31 cellular contexts compared by ENCODE assay signal in the genomic region with DNA sequence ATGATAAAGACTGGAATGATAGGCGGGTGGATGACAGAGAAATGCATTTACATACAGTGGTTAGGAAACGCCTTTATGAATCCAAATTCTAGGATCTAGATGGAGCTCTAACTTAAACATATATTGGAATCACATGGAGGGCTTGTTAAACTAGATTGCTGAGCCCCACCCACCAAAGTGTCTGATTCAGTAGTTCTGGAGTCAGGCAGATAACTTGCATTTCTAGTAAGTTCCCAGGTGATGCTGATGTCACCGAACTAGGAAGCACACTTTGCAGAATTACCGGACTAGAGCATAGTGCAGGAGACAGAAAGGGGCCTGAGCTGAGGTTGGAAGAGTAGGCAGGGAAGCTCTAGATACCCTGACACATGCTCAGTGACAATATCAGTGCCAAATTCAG.
A peak's percentile ranks its signal among the peaks of the same experiment; 100 is the strongest.
DNase-seq lines count a peak whose midpoint lies in the region; ATAC-seq, FAIRE-seq and TF ChIP-seq lines count a peak whose summit lies in the region.
"Had no signal": no experiment of that assay in that cellular context is flagged by ENCODE, and none has a peak within 500 bp of the region (broad histone marks: within the 10 kb centered on the region; RNA-seq: fewer than 3 reads in every experiment).

No MANE protein-coding gene starts in this region.

- no peak overlapping the region for H2BK15ac ChIP-seq in neuronal stem cell (ENCODE audit: low read length)

- 0 out of 2 replicates have a peak, but pooled peaks have one; percentile 7 for TF ChIP-seq EP300 in K562 (IDR thresholded peaks at IDR 0.05; ENCODE audit: low read length)

- H2BK12ac ChIP-seq in neuronal stem cell (ENCODE audit: low read length), result no peak overlapping the region

- H2AK5ac ChIP-seq in neuronal stem cell (ENCODE audit: low read depth, low read length), result no peak overlapping the region

- TF ChIP-seq CTCF in K562 (IDR thresholded peaks at IDR 0.05 in 2 of 3, conservative IDR thresholded peaks at IDR 0.05 in 1 of 3; ENCODE audit: insufficient read depth in 2 of 3, low read depth in 1 of 3, low read length in 3 of 3), result no peak
- no peak for TF ChIP-seq CTCF in epithelial cell of esophagus (IDR thresholded peaks at IDR 0.05; ENCODE audit: insufficient read depth, low read depth, low read length, missing control alignments)

- H3K36me3 ChIP-seq in K562 (ENCODE audit: control insufficient read depth, insufficient read depth, low read length), result no peaks in the 10 kb centered on the region
- no peaks in the 10 kb centered on the region for H3K36me3 ChIP-seq in neuronal stem cell (replicated peaks in 1 of 2; ENCODE audit: control insufficient read depth in 2 of 2, insufficient read depth in 2 of 2, low read length in 2 of 2)
- H3K36me3 ChIP-seq: BE2C; BLaER1; BLaER1 treated with 17β-estradiol and CSF1 and Interleukin-3, amounts not matched to agents 10 nM and 100 nM had no signal

- in situ Hi-C loops in K562 (cut with MboI), result no loop called here

- H2BK120ac ChIP-seq in neuronal stem cell (ENCODE audit: low read depth, low read length), result no peak overlapping the region

- no peak for TF ChIP-seq POLR2A in K562 (conservative IDR thresholded peaks at IDR 0.05)

- H3K9me3 ChIP-seq in K562 (replicated peaks; ENCODE audit: control insufficient read depth, insufficient read depth, low read depth, low read length) (no peaks in the 10 kb centered on the region), neuronal stem cell (replicated peaks in 1 of 2; ENCODE audit: control insufficient read depth in 2 of 2, insufficient read depth in 1 of 2, low read depth in 1 of 2, low read length in 2 of 2) (no peaks in the 10 kb centered on the region)
- H3K9me3 ChIP-seq: A549; BE2C; BLaER1; BLaER1 treated with 17β-estradiol and CSF1 and Interleukin-3, amounts not matched to agents 10 nM and 100 nM; Caco-2 had no signal

- 7% methylated on average over 4 of the region's 4 CpGs for WGBS in K562 (ENCODE audit: insufficient coverage, low coverage, missing lambda C conversion rate)
- WGBS in neuronal stem cell (ENCODE audit: extremely low coverage in 2 of 2, insufficient read length in 2 of 2, insufficient replicate concordance in 1 of 2), 2 donors, result no CpG with 5 or more reads among the region's 4 CpGs

- BruUV-seq in K562 (replicated peaks; lab: Mats Ljungman, UMichigan), result no TSS peak

- H3K9ac ChIP-seq in K562 (ENCODE audit: insufficient read depth in 1 of 2, low read depth in 2 of 2, low read length in 2 of 2), result no peak overlapping the region
- H3K9ac ChIP-seq in neuronal stem cell (ENCODE audit: low read depth, low read length, poor library complexity), result no peak overlapping the region
- H3K9ac ChIP-seq: BLaER1; BLaER1 treated with 17β-estradiol and CSF1 and Interleukin-3, amounts not matched to agents 10 nM and 100 nM had no signal

- no peak overlapping the region for H3K14ac ChIP-seq in neuronal stem cell (ENCODE audit: low read length)

- H3K18ac ChIP-seq in neuronal stem cell (ENCODE audit: low read length), result no peak overlapping the region

- no peaks in the 10 kb centered on the region for H3K79me2 ChIP-seq in K562 (ENCODE audit: control insufficient read depth, insufficient read depth, low read length)

- intact Hi-C loops in K562 (cut with micrococcal nuclease), result no loop called here

- no peaks in the 10 kb centered on the region for H4K20me1 ChIP-seq in K562 (replicated peaks; ENCODE audit: control insufficient read depth, insufficient read depth, low read length)
- H4K20me1 ChIP-seq: BLaER1; BLaER1 treated with 17β-estradiol and CSF1 and Interleukin-3, amounts not matched to agents 10 nM and 100 nM had no signal

- H2BK5ac ChIP-seq in neuronal stem cell (ENCODE audit: low read length), result no peak overlapping the region

- H3K79me1 ChIP-seq in neuronal stem cell (ENCODE audit: low read depth, low read length), result no peaks in the 10 kb centered on the region

- no peak for TF ChIP-seq RAD21 in K562 (CRISPR knock-in tag; conservative IDR thresholded peaks at IDR 0.05 in 1 of 2, IDR thresholded peaks at IDR 0.05 in 1 of 2)

- H3K4ac ChIP-seq in neuronal stem cell (ENCODE audit: low read length), result no peak overlapping the region

- H3K4me3 ChIP-seq in K562, result no peak overlapping the region
- no peak overlapping the region for H3K4me3 ChIP-seq in epithelial cell of esophagus (ENCODE audit: low read length)
- no peak overlapping the region for H3K4me3 ChIP-seq in neuronal stem cell (ENCODE audit: low read length in 2 of 2)
- H3K4me3 ChIP-seq: A549; BLaER1; BLaER1 treated with 17β-estradiol and CSF1 and Interleukin-3, amounts not matched to agents 10 nM and 100 nM had no signal

- CTCF ChIA-PET in K562 (lab: Yijun Ruan, JAX; ENCODE audit: low intra/inter-chr PET ratio), result no interaction called here

- no peaks in the 10 kb centered on the region for H3K9me1 ChIP-seq in K562 (ENCODE audit: control insufficient read depth, insufficient read depth, low read length)

- no peak overlapping the region for H4K8ac ChIP-seq in neuronal stem cell (ENCODE audit: low read depth, low read length)

- H3K4me1 ChIP-seq in K562 (replicated peaks in 1 of 2; ENCODE audit: control insufficient read depth in 2 of 2, insufficient read depth in 2 of 2, low read length in 2 of 2) (no peaks in the 10 kb centered on the region; a peak in 1 of 5 replicates), neuronal stem cell (ENCODE audit: control insufficient read depth in 2 of 2, insufficient read depth in 1 of 2, low read depth in 1 of 2, low read length in 2 of 2) (no peaks in the 10 kb centered on the region)
- H3K4me1 ChIP-seq: A549; BE2C; BLaER1; BLaER1 treated with 17β-estradiol and CSF1 and Interleukin-3, amounts not matched to agents 10 nM and 100 nM; Caco-2 had no signal

- no peak for FAIRE-seq in K562 (lab: Jason Lieb, UNC)
- FAIRE-seq: A204.1, A549, D721Med had no signal

- H3K4me2 ChIP-seq in K562 (ENCODE audit: insufficient read depth, low read length) (no peak overlapping the region; the same call in 1 of the 2 replicates), neuronal stem cell (ENCODE audit: insufficient read depth, low read length, poor library complexity, severe bottlenecking) (no peak overlapping the region)
- H3K4me2 ChIP-seq: A549; BLaER1; BLaER1 treated with 17β-estradiol and CSF1 and Interleukin-3, amounts not matched to agents 10 nM and 100 nM had no signal

- no peak overlapping the region for H3K23ac ChIP-seq in neuronal stem cell (ENCODE audit: low read depth, low read length, poor library complexity)

- no peak overlapping the region for H2AFZ ChIP-seq in K562 (ENCODE audit: low read depth, low read length)
- no peak overlapping the region for H2AFZ ChIP-seq in neuronal stem cell (ENCODE audit: low read length)

- H4K91ac ChIP-seq in neuronal stem cell (ENCODE audit: low read depth, low read length, poor library complexity), result no peak overlapping the region

- H3K27me3 ChIP-seq in K562 (ENCODE audit: control insufficient read depth in 2 of 2, insufficient read depth in 2 of 2, low read length in 2 of 2) (no peaks in the 10 kb centered on the region), neuronal stem cell (ENCODE audit: control insufficient read depth in 3 of 3, insufficient read depth in 3 of 3, low read depth in 1 of 3, low read length in 3 of 3) (no peaks in the 10 kb centered on the region)
- H3K27me3 ChIP-seq: BE2C; BLaER1; BLaER1 treated with 17β-estradiol and CSF1 and Interleukin-3, amounts not matched to agents 10 nM and 100 nM had no signal

- H3K27ac ChIP-seq in K562 (ENCODE audit: extremely low read depth, low read depth, low read length), result no peak overlapping the region
- no peak overlapping the region for H3K27ac ChIP-seq in neuronal stem cell (replicated peaks; ENCODE audit: low read length)
- H3K27ac ChIP-seq: 22Rv1; A549; BLaER1; BLaER1 treated with 17β-estradiol and CSF1 and Interleukin-3, amounts not matched to agents 10 nM and 100 nM; C4-2B had no signal

- ATAC-seq in K562, result peak; percentile 63
- no peak for ATAC-seq in GM21825 (IDR thresholded peaks at IDR 0.05; ENCODE audit: unreplicated experiment)
- ATAC-seq: A549; CD8-positive, alpha-beta T cell had no signal

- POLR2A ChIA-PET in K562 (lab: Yijun Ruan, JAX), result no interaction called here

- peak in 1 of 4 experiments; percentile 41 for DNase-seq in K562 (ENCODE audit: extremely low read depth in 1 of 4, low spot score in 3 of 4)
- peak; percentile 10 for DNase-seq in epithelial cell of esophagus (ENCODE audit: low read depth)
- no peak for DNase-seq in neuronal stem cell (ENCODE audit: low spot score)
- DNase-seq: 8988T; ACHN; AML-193; BE2C; C1 segment of cervical spinal cord; Caco-2; Calu3; CD4-positive, alpha-beta memory T cell; CD4-positive, alpha-beta T cell; CD4-positive, CD25-positive, alpha-beta regulatory T cell; CD8-positive, alpha-beta memory T cell; CD8-positive, alpha-beta T cell; COR-L47; DMS 273 treated with DMSO at 0.1 percent for 48 hours; DMS153; DMS53; DMS79; DMS79 treated with DMSO at 0.1 percent for 48 hours; DND-41; EL had no signal

TF ChIP-seq in K562, 482 proteins besides CTCF, POLR2A, EP300 and RAD21 (continues in another document):
- TF ChIP-seq RNF2 (IDR thresholded peaks at IDR 0.05) (no peak), ZC3H8 (IDR thresholded peaks at IDR 0.05) (no peak), DIDO1 (tag; IDR thresholded peaks at IDR 0.05; ENCODE audit: low read depth) (no peak), SMAD4 (CRISPR knock-in tag; conservative IDR thresholded peaks at IDR 0.05) (no peak), BMI1 (IDR thresholded peaks at IDR 0.05; ENCODE audit: low read length) (no peak), SMARCA4 (IDR thresholded peaks at IDR 0.05) (no peak), TEAD4 (IDR thresholded peaks at IDR 0.05; ENCODE audit: low read length) (peak; percentile 57; the same call in 1 of the 2 replicates), TEAD4 (CRISPR knock-in tag; IDR thresholded peaks at IDR 0.05; ENCODE audit: borderline replicate concordance) (no peak)
- TF ChIP-seq, protein P1, sequence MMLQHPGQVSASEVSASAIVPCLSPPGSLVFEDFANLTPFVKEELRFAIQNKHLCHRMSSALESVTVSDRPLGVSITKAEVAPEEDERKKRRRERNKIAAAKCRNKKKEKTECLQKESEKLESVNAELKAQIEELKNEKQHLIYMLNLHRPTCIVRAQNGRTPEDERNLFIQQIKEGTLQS (IDR thresholded peaks at IDR 0.05), result peak; percentile 40; the same call in 1 of the 2 replicates
- TF ChIP-seq, protein P1 (CRISPR knock-in tag; conservative IDR thresholded peaks at IDR 0.05), result no peak
- TF ChIP-seq, protein P2, sequence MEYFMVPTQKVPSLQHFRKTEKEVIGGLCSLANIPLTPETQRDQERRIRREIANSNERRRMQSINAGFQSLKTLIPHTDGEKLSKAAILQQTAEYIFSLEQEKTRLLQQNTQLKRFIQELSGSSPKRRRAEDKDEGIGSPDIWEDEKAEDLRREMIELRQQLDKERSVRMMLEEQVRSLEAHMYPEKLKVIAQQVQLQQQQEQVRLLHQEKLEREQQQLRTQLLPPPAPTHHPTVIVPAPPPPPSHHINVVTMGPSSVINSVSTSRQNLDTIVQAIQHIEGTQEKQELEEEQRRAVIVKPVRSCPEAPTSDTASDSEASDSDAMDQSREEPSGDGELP (CRISPR knock-in tag; IDR thresholded peaks at IDR 0.05; ENCODE audit: borderline replicate concordance), result no peak
